8 cellular contexts compared by ENCODE assay signal in the genomic region with DNA sequence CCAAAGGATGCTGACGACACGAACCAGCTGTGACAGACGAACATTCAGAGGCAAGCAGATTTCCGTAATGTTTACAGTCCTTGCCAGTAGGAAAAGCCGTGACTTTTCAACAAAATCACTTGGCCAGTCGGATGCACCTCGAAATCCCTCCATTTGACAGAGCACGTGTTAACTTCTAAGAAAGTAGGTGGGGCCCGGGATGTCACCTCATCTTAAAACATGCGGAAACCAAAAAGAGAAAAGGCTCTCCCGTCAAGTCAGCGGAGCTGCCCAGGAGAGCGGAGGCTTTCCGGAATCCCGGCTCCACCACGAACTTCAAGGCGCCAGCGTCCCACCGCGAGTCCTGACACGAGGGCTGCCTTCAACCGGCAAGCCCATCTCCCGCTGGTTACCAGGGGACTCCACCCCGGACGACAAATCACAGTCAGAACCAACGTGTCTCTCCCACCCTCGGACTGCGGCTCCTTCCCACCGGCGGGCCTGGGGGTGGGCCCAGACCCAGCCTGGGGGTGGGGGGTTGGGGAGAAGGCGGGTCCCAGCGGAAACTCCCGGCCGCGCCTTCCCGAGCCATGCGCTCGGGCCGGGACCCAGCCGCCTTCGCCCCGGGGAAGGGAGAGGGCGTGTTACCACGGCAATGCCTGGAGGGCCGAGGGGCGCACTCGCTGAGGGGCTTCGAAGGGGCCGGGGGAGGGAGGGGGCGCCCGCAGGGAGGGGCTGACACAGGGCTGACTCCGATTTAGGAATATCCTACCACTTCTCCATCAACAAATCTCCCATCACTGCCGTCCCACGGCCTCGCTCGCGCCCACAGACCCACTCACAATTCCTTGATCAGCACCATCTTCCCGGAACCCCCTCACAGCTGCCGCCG. TPM values are rescaled to one million over a fixed set of nuclear protein-coding genes. Genes with fewer than 3 reads are reported as not detected.
A peak's percentile ranks its signal among the peaks of the same experiment; 100 is the strongest.
DNase-seq lines count a peak whose midpoint lies in the region; ATAC-seq and TF ChIP-seq lines count a peak whose summit lies in the region.

No MANE protein-coding gene starts in this region.

- peak overlapping the region; percentile 24 for H3K27ac ChIP-seq in OCI-LY1 (ENCODE audit: low read depth, low read length, poor library complexity, severe bottlenecking)
- peak overlapping the region; percentile 96 to 100 (median 98) for H3K27ac ChIP-seq in esophagus squamous epithelium

- H3K9me2 ChIP-seq in OCI-LY1 (ENCODE audit: low read depth, low read length), result no peaks in the 10 kb centered on the region

- TF ChIP-seq POLR2A in esophagus squamous epithelium (IDR thresholded peaks at IDR 0.05), result peak in 1 of 4 donors; percentile 20

- H3K9me3 Mint-ChIP-seq in natural killer cell, result no peaks in the 10 kb centered on the region
- no peaks in the 10 kb centered on the region for H3K9me3 Mint-ChIP-seq in stimulated activated effector memory CD8-positive, alpha-beta T cell treated with anti-CD3 and anti-CD28 coated beads, Interleukin-12 subunit alpha, Interleukin-12 subunit beta, amount 100 ng/mL, for 72 hours

- H3K36me3 Mint-ChIP-seq in natural killer cell, result no peaks in the 10 kb centered on the region
- peaks cover 75% of the 10 kb centered on the region for H3K36me3 Mint-ChIP-seq in stimulated activated effector memory CD8-positive, alpha-beta T cell treated with anti-CD3 and anti-CD28 coated beads, Interleukin-12 subunit alpha, Interleukin-12 subunit beta, amount 100 ng/mL, for 72 hours

- H3K9me3 ChIP-seq in OCI-LY1 (ENCODE audit: low read length) (no peaks in the 10 kb centered on the region), esophagus squamous epithelium (no peaks in the 10 kb centered on the region)

- H3K4me1 ChIP-seq in OCI-LY1 (ENCODE audit: insufficient read depth, low read length, severe bottlenecking) (peaks cover 61% of the 10 kb centered on the region), esophagus squamous epithelium (peaks cover 11 to 66% (median 41%) of the 10 kb centered on the region in 3 donors)

- H3K27me3 ChIP-seq in OCI-LY1 (ENCODE audit: insufficient read depth, low read length), result no peaks in the 10 kb centered on the region
- no peaks in the 10 kb centered on the region for H3K27me3 ChIP-seq in esophagus squamous epithelium

- no peak overlapping the region for H2AFZ ChIP-seq in OCI-LY1 (ENCODE audit: low read length)

- H3K4me3 ChIP-seq in OCI-LY1 (ENCODE audit: low read depth, low read length, poor library complexity, severe bottlenecking) (peak overlapping the region; percentile 81), esophagus squamous epithelium (peak overlapping the region; percentile 84 to 99 (median 95))

- no peaks in the 10 kb centered on the region for H3K27me3 Mint-ChIP-seq in natural killer cell (ENCODE audit: low read depth in 2 of 2)

- H3K27ac Mint-ChIP-seq in natural killer cell, result peak overlapping the region; percentile 96 to 99
- peak overlapping the region; percentile 99 for H3K27ac Mint-ChIP-seq in stimulated activated effector memory CD8-positive, alpha-beta T cell treated with anti-CD3 and anti-CD28 coated beads, Interleukin-12 subunit alpha, Interleukin-12 subunit beta, amount 100 ng/mL, for 72 hours

- no peaks in the 10 kb centered on the region for H3F3A ChIP-seq in OCI-LY1 (ENCODE audit: insufficient read depth, low read length)

- ATAC-seq in HG02763 (IDR thresholded peaks at IDR 0.05; ENCODE audit: unreplicated experiment) (peak; percentile 28), natural killer cell (peak; percentile 12 to 18 (median 13))
- peak; percentile 63 for ATAC-seq in stimulated activated effector memory CD8-positive, alpha-beta T cell treated with anti-CD3 and anti-CD28 coated beads, Interleukin-12 subunit alpha, Interleukin-12 subunit beta, amount 100 ng/mL, for 72 hours

- WGBS in esophagus squamous epithelium, 2 donors, result 1% methylated on average over 18 to 23 of the region's 60 CpGs

- peak overlapping the region; percentile 85 for H3K9ac ChIP-seq in OCI-LY1 (ENCODE audit: low read length)

- peaks cover 40% of the 10 kb centered on the region for H3K36me3 ChIP-seq in OCI-LY1 (ENCODE audit: insufficient read depth, low read length)
- H3K36me3 ChIP-seq in esophagus squamous epithelium, result peaks cover 0 to 14% (median 0%) of the 10 kb centered on the region in 3 donors

- 0 out of 2 replicates have a peak, but pooled peaks cover 3% of the 10 kb centered on the region for H4K20me1 ChIP-seq in OCI-LY1 (ENCODE audit: insufficient read depth, low read length)

- peak overlapping the region; percentile 69 for H3K4me2 ChIP-seq in OCI-LY1 (ENCODE audit: low read length)

- H3K4me1 Mint-ChIP-seq in natural killer cell, result peaks cover 50 to 64% of the 10 kb centered on the region in 2 donors
- peaks cover 46% of the 10 kb centered on the region for H3K4me1 Mint-ChIP-seq in stimulated activated effector memory CD8-positive, alpha-beta T cell treated with anti-CD3 and anti-CD28 coated beads, Interleukin-12 subunit alpha, Interleukin-12 subunit beta, amount 100 ng/mL, for 72 hours

- no peak for TF ChIP-seq CTCF in OCI-LY1 (IDR thresholded peaks at IDR 0.05; ENCODE audit: low read length)
- TF ChIP-seq CTCF in esophagus squamous epithelium (IDR thresholded peaks at IDR 0.05), result no peak
- no peak for TF ChIP-seq CTCF in natural killer cell (IDR thresholded peaks at IDR 0.05)

- intact Hi-C loops in esophagus squamous epithelium (cut with DNase I) (no loop called here), natural killer cell (cut with micrococcal nuclease) (loop anchor here (10.0 kb wide), 1 partner anchor 1346 kb away; a partner anchor contains a TSS)

- H3K79me2 ChIP-seq in OCI-LY1 (ENCODE audit: insufficient read depth, low read length), result peaks cover 67% of the 10 kb centered on the region

- DNase-seq in GM03348 (ENCODE audit: low spot score) (peak; percentile 81), esophagus squamous epithelium (lab: John Stamatoyannopoulos, UW) (no peak), natural killer cell (peak; percentile 42), NCI-H510A treated with DMSO at 0.1 percent for 48 hours (lab: John Stamatoyannopoulos, UW) (no peak)
- peak; percentile 78 to 80 for DNase-seq in activated T-cell treated with anti-CD3 and anti-CD28 coated beads, Interleukin-2, amount 50 U/mL, for 48 hours
- peak; percentile 38 to 84 for DNase-seq in stimulated activated effector memory CD8-positive, alpha-beta T cell treated with anti-CD3 and anti-CD28 coated beads, Interleukin-12 subunit alpha, Interleukin-12 subunit beta, amount 100 ng/mL, for 72 hours (ENCODE audit: low spot score in 2 of 2)

- peak overlapping the region; percentile 96 for H3K4me3 Mint-ChIP-seq in natural killer cell
- peak overlapping the region; percentile 94 for H3K4me3 Mint-ChIP-seq in stimulated activated effector memory CD8-positive, alpha-beta T cell treated with anti-CD3 and anti-CD28 coated beads, Interleukin-12 subunit alpha, Interleukin-12 subunit beta, amount 100 ng/mL, for 72 hours

RNA-seq across cellular contexts. Expression of a gene that starts 0.5 kb away (rescaled TPM):
- total RNA-seq in esophagus squamous epithelium (10 to 100 TPM; 26.4 to 68.9 (median 46.4) TPM), natural killer cell (10 to 100 TPM; 58.4 to 77.7 (median 65.1) TPM)

Comparison
In these comparisons a context has a peak if more than half of its experiments do, and no peak if none do; other contexts are left out.
1. DNase-seq: peak in GM03348 (single experiment), activated T-cell treated with anti-CD3 and anti-CD28 coated beads, Interleukin-2, amount 50 U/mL, for 48 hours (2 of 2), natural killer cell (single experiment) and stimulated activated effector memory CD8-positive, alpha-beta T cell treated with anti-CD3 and anti-CD28 coated beads, Interleukin-12 subunit alpha, Interleukin-12 subunit beta, amount 100 ng/mL, for 72 hours (2 of 2); none in esophagus squamous epithelium (single experiment) and NCI-H510A treated with DMSO at 0.1 percent for 48 hours (single experiment).
2. ATAC-seq: peak in every context shown above with its lines; median percentile 63 in stimulated activated effector memory CD8-positive, alpha-beta T cell treated with anti-CD3 and anti-CD28 coated beads, Interleukin-12 subunit alpha, Interleukin-12 subunit beta, amount 100 ng/mL, for 72 hours; 28 in HG02763; 13 in natural killer cell.